In the genomic region with DNA sequence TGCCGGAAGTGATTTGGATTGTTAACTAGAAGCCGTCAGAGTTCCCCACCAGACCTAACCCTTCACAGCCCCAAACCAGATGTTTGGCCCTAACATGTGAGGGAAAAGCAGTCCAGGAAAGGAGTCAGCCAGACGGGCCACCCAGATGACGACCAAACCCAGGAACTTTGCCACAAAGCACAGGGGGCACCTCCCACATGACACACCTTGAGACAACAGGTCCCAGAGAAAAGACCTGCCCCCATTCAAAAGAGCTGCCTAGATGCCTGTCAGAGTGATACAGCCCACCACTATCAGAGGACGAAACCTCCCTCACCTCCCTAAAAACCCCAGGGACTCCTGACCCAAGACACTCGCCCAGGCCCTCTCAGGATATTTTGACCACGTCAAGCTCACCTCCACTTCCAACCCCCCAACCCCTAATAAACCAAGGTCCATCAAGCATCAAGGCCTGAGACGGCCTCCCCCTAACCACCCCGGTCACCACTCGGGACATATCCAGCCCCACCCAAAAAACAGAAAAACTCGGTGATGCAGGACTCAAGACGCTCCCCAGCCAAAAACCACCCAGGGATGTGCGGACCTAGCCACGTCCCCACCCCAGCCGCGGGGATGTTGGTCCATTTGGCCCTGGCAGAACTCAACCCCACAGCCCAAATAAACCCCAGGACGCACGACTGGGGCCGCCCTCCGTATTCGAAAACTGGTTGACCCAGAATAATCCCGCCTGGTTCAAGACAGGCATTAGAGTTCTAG, we compare ENCODE assay signal across 2 cellular contexts.
TF ChIP-seq lines count a peak whose summit lies in the region.

No MANE protein-coding gene starts in this region.

TF ChIP-seq in IMR-90, 13 proteins besides CTCF, POLR2A, EP300 and RAD21:
- TF ChIP-seq RCOR1 (IDR thresholded peaks at IDR 0.05; ENCODE audit: insufficient replicate concordance, low read length) = no peak
- no peak for TF ChIP-seq FOS (IDR thresholded peaks at IDR 0.05; ENCODE audit: low read depth, low read length)
- TF ChIP-seq MAFK (IDR thresholded peaks at IDR 0.05; ENCODE audit: low read depth, low read length) = no peak
- TF ChIP-seq MXI1 (IDR thresholded peaks at IDR 0.05; ENCODE audit: borderline replicate concordance, low read depth, low read length) = no peak
- no peak for TF ChIP-seq MAZ (IDR thresholded peaks at IDR 0.05; ENCODE audit: borderline replicate concordance, low read depth, low read length)
- no peak for TF ChIP-seq NFE2L2 (IDR thresholded peaks at IDR 0.05; ENCODE audit: low read depth, low read length)
- TF ChIP-seq BHLHE40 (IDR thresholded peaks at IDR 0.05; ENCODE audit: low read depth, low read length) = no peak
- TF ChIP-seq RFX5 (IDR thresholded peaks at IDR 0.05; ENCODE audit: low read depth, low read length) = no peak
- TF ChIP-seq, protein P1, sequence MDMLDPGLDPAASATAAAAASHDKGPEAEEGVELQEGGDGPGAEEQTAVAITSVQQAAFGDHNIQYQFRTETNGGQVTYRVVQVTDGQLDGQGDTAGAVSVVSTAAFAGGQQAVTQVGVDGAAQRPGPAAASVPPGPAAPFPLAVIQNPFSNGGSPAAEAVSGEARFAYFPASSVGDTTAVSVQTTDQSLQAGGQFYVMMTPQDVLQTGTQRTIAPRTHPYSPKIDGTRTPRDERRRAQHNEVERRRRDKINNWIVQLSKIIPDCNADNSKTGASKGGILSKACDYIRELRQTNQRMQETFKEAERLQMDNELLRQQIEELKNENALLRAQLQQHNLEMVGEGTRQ (IDR thresholded peaks at IDR 0.05; ENCODE audit: low read depth, low read length) = no peak

TF ChIP-seq in GM12878, 131 proteins besides CTCF, POLR2A, EP300 and RAD21:
- TF ChIP-seq, protein P2, sequence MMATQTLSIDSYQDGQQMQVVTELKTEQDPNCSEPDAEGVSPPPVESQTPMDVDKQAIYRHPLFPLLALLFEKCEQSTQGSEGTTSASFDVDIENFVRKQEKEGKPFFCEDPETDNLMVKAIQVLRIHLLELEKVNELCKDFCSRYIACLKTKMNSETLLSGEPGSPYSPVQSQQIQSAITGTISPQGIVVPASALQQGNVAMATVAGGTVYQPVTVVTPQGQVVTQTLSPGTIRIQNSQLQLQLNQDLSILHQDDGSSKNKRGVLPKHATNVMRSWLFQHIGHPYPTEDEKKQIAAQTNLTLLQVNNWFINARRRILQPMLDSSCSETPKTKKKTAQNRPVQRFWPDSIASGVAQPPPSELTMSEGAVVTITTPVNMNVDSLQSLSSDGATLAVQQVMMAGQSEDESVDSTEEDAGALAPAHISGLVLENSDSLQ (IDR thresholded peaks at IDR 0.05) = 0 out of 2 replicates have a peak, but pooled peaks have one; percentile 10
- TF ChIP-seq RAD51 (IDR thresholded peaks at IDR 0.05) = no peak
